13 cellular contexts compared by ENCODE assay signal in the genomic region with DNA sequence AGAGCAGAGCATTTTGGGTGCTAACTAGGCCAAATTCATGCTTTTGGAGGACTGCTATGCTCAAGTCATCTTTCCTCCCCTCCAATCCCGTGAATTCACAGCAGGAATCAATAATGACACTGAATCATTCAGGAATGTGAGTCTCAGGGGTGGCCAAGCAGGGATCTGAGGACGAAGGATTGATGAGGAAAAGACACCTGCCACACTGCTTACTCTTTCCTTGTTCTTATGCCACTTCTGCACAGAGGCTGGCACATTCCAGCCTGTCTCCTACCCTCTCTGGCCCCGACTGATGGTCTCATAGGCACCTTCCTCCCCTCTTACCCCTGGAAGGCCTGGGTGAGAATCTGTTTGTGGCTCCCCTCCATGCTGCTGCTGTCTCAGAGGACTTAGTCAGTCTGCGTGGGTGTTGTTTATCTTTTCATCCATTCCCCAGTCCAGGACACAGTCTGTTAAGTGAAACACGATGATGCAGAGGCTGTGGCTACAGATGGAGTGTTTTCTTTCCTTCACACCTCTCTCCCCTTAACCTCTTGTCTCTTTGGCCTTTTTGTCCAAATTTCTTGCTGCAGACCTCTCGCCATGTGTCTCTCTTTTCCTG.
DNase-seq lines count a peak whose midpoint lies in the region; ATAC-seq and TF ChIP-seq lines count a peak whose summit lies in the region.
"Had no signal": no experiment of that assay in that cellular context is flagged by ENCODE, and none has a peak within 500 bp of the region (broad histone marks: within the 10 kb centered on the region; RNA-seq: fewer than 3 reads in every experiment).

No MANE protein-coding gene starts in this region.

- H3K79me2 ChIP-seq in PC-3 (ENCODE audit: low read length) (no peaks in the 10 kb centered on the region), OCI-LY7 (ENCODE audit: insufficient read depth, low read depth, low read length) (no peaks in the 10 kb centered on the region)

- H3K27me3 ChIP-seq in PC-3 (ENCODE audit: low read length): no peaks in the 10 kb centered on the region
- H3K27me3 ChIP-seq: cardiac muscle cell had no signal

- POLR2A ChIA-PET in PC-3 (lab: Charles Lee; ENCODE audit: unreplicated experiment) (no interaction called here), OCI-LY7 (lab: Charles Lee) (no interaction called here)

- H3K9me3 ChIP-seq in PC-3 (ENCODE audit: low read length): no peaks in the 10 kb centered on the region
- no peaks in the 10 kb centered on the region for H3K9me3 ChIP-seq in OCI-LY7 (ENCODE audit: low read length)
- H3K9me3 ChIP-seq: Caco-2 had no signal

- BruUV-seq in PC-3 (replicated peaks; lab: Mats Ljungman, UMichigan) (no TSS peak), OCI-LY7 (replicated peaks; lab: Mats Ljungman, UMichigan) (no TSS peak)

- H3K4me3 ChIP-seq in PC-3 (ENCODE audit: low read length): no peak overlapping the region
- H3K4me3 ChIP-seq in OCI-LY7 (ENCODE audit: low read depth, low read length, poor library complexity, severe bottlenecking): no peak overlapping the region
- H3K4me3 ChIP-seq: cardiac muscle cell had no signal

- H4K20me1 ChIP-seq in PC-3 (ENCODE audit: low read length): no peaks in the 10 kb centered on the region
- no peaks in the 10 kb centered on the region for H4K20me1 ChIP-seq in OCI-LY7 (ENCODE audit: insufficient read depth, low read length)

- H3K9me2 ChIP-seq in PC-3 (replicated peaks; ENCODE audit: low read length) (no peaks in the 10 kb centered on the region), OCI-LY7 (ENCODE audit: insufficient read depth, low read length) (no peaks in the 10 kb centered on the region)

- H2AFZ ChIP-seq in PC-3 (ENCODE audit: low read length) (no peak overlapping the region), OCI-LY7 (ENCODE audit: low read length) (no peak overlapping the region)

- no peak overlapping the region for H3K9ac ChIP-seq in PC-3 (ENCODE audit: low read length)

- no peaks in the 10 kb centered on the region for H3K4me1 ChIP-seq in PC-3 (ENCODE audit: insufficient read depth, low read length)
- H3K4me1 ChIP-seq in OCI-LY7 (ENCODE audit: insufficient read depth, low read length, poor library complexity, severe bottlenecking): no peaks in the 10 kb centered on the region
- H3K4me1 ChIP-seq: Caco-2 had no signal

- no peaks in the 10 kb centered on the region for H3K36me3 ChIP-seq in PC-3 (ENCODE audit: low read depth, low read length)
- H3K36me3 ChIP-seq in OCI-LY7 (ENCODE audit: insufficient read depth, low read length): no peaks in the 10 kb centered on the region
- H3K36me3 ChIP-seq: cardiac muscle cell had no signal

- CTCF ChIA-PET in PC-3 (lab: Charles Lee) (no interaction called here), OCI-LY7 (lab: Charles Lee; ENCODE audit: unreplicated experiment) (no interaction called here)

- ATAC-seq in PC-3 (peak; percentile 74), omental fat pad (ENCODE audit: low FRiP score) (peak; percentile 86), HG02763 (IDR thresholded peaks at IDR 0.05; ENCODE audit: unreplicated experiment) (no peak)
- ATAC-seq: Panc1 had no signal

- peak; percentile 41 for DNase-seq in AG09319 (ENCODE audit: extremely low read depth, low read depth)
- DNase-seq in PC-3: peak; percentile 29
- DNase-seq in fibroblast of gingiva (ENCODE audit: low read depth): peak; percentile 71
- no peak for DNase-seq in omental fat pad (ENCODE audit: low spot score)
- DNase-seq in OCI-LY7 (ENCODE audit: low spot score): no peak
- no peak for DNase-seq in epidermal melanocyte (ENCODE audit: insufficient read length, low spot score)
- no peak for DNase-seq in 8988T
- DNase-seq: activated CD8-positive, alpha-beta memory T cell treated with anti-CD3 and anti-CD28 coated beads for 24 hours; Caco-2; stimulated activated CD4-positive, alpha-beta T cell treated with anti-CD3 and anti-CD28 coated beads, Interleukin-12 subunit alpha, Interleukin-12 subunit beta, amount 100 ng/mL, for 4 hours had no signal

- H3K4me2 ChIP-seq in PC-3 (ENCODE audit: low read length) (no peak overlapping the region), OCI-LY7 (ENCODE audit: low read length) (no peak overlapping the region)

- H3K27ac ChIP-seq in PC-3 (ENCODE audit: low read length) (no peak overlapping the region), OCI-LY7 (ENCODE audit: low read depth, low read length, poor library complexity, severe bottlenecking) (no peak overlapping the region)
- H3K27ac ChIP-seq: cardiac muscle cell had no signal

- H3F3A ChIP-seq in PC-3 (ENCODE audit: low read length, unreplicated experiment): no peaks in the 10 kb centered on the region

- intact Hi-C loops in PC-3 (cut with micrococcal nuclease) (no loop called here), OCI-LY7 (cut with micrococcal nuclease; ENCODE audit: unreplicated experiment) (no loop called here)

- TF ChIP-seq CTCF in AG09319 (IDR thresholded peaks at IDR 0.05; ENCODE audit: low read depth, low read length): no peak
- TF ChIP-seq CTCF in PC-3 (conservative IDR thresholded peaks at IDR 0.05; ENCODE audit: low read depth, low read length): no peak
- TF ChIP-seq CTCF in omental fat pad (IDR thresholded peaks at IDR 0.05): no peak
- TF ChIP-seq CTCF in OCI-LY7 (conservative IDR thresholded peaks at IDR 0.05; ENCODE audit: low read length): no peak

Comparison
In these comparisons a context has a peak if more than half of its experiments do, and no peak if none do; other contexts are left out.
1. DNase-seq: peak in AG09319 (single experiment), PC-3 (single experiment) and fibroblast of gingiva (single experiment); none in omental fat pad (single experiment), OCI-LY7 (single experiment), epidermal melanocyte (single experiment) and 8988T (single experiment).